8 cellular contexts compared by ENCODE assay signal in the genomic region with DNA sequence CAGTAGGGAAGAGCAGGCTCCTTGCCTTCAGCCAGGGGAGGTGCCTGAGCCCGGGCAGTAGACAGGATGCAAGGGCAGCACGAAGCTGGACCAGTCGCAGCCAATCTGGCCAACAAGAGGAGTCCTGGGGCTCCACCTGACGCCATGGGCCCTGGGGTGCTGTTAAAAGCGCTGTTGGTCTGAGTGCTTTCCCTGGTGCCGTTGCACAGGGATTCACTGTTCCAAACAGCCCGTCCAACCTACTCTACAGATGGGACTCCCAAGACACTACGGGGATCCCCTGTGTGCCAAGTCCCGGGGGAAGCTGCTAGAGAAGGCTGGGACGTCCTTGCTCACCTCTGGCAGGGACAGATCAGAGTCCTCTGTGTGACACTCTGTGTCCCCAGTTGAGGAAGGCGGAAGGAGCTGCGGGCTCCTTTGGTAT. TPM values are rescaled to one million over a fixed set of nuclear protein-coding genes. Genes with fewer than 3 reads are reported as not detected.
A peak's percentile ranks its signal among the peaks of the same experiment; 100 is the strongest.
DNase-seq lines count a peak whose midpoint lies in the region; ATAC-seq and TF ChIP-seq lines count a peak whose summit lies in the region.

No MANE protein-coding gene starts in this region.

- no peak for TF ChIP-seq CTCF in AG04450 (IDR thresholded peaks at IDR 0.05; ENCODE audit: low read depth, low read length)

- H3K27ac ChIP-seq in AG04450 (ENCODE audit: low read depth, low read length) = no peak overlapping the region
- H3K27ac ChIP-seq in HUES48 (ENCODE audit: low read depth, low read length) = no peak overlapping the region
- peak overlapping the region; percentile 41 for H3K27ac ChIP-seq in cingulate gyrus (ENCODE audit: low read depth, low read length)
- H3K27ac ChIP-seq in muscle layer of duodenum (ENCODE audit: low read length) = peak overlapping the region; percentile 60

- no peaks in the 10 kb centered on the region; the same call in 1 of the 2 replicates for H3K9me3 ChIP-seq in AG04450 (ENCODE audit: control insufficient read depth, insufficient read depth, low read length)
- no peaks in the 10 kb centered on the region for H3K9me3 ChIP-seq in HUES48 (ENCODE audit: control insufficient read depth, insufficient read depth, low read length)
- H3K9me3 ChIP-seq in muscle layer of duodenum (ENCODE audit: control insufficient read depth in 1 of 2, low read length in 2 of 2) = no peaks in the 10 kb centered on the region

- H3K4me3 ChIP-seq in AG04450 (ENCODE audit: low read depth, low read length) (peak overlapping the region; percentile 59; the same call in 1 of the 2 replicates), HUES48 (ENCODE audit: low read depth, low read length) (peak overlapping the region; percentile 72), muscle layer of duodenum (ENCODE audit: low read depth in 1 of 2, low read length in 2 of 2) (peak overlapping the region; percentile 66 to 68)

- H3K4me1 ChIP-seq in HUES48 (ENCODE audit: control insufficient read depth, insufficient read depth, low read length) = 0 out of 2 replicates have a peak, but pooled peaks cover 6% of the 10 kb centered on the region
- peaks cover 5 to 12% of the 10 kb centered on the region in 2 donors for H3K4me1 ChIP-seq in muscle layer of duodenum (ENCODE audit: control insufficient read depth in 1 of 2, insufficient read depth in 2 of 2, low read length in 2 of 2)

- ATAC-seq in GM19452 (IDR thresholded peaks at IDR 0.05; ENCODE audit: unreplicated experiment) = peak; percentile 20

- POLR2A ChIA-PET in AG04450 (lab: Yijun Ruan, JAX) = interaction anchor here (0.5 kb wide), 1 partner anchor 63 kb away, joined by 4 read pairs; no protein-coding TSS in a partner anchor

- no peak for DNase-seq in AG04450 (ENCODE audit: low read depth, low spot score)
- no peak for DNase-seq in SK-N-DZ (ENCODE audit: low spot score)
- DNase-seq in AML-193 (lab: John Stamatoyannopoulos, UW) = no peak
- no peak for DNase-seq in stimulated activated CD4-positive, alpha-beta T cell treated with anti-CD3 and anti-CD28 coated beads, Interleukin-1b, Interleukin-23, amount 100 ng/mL, for 48 hours

- no peaks in the 10 kb centered on the region for H3K36me3 ChIP-seq in HUES48 (ENCODE audit: control insufficient read depth, insufficient read depth, low read length)
- H3K36me3 ChIP-seq in muscle layer of duodenum (ENCODE audit: control insufficient read depth in 1 of 2, insufficient read depth in 2 of 2, low read length in 2 of 2) = no peaks in the 10 kb centered on the region

- no peak overlapping the region for H3K9ac ChIP-seq in HUES48 (ENCODE audit: low read depth, low read length)

- CTCF ChIA-PET in AG04450 (lab: Charles Lee) = no interaction called here

- H3K27me3 ChIP-seq in AG04450 (ENCODE audit: control insufficient read depth, insufficient read depth, low read length) (peaks cover 37% of the 10 kb centered on the region), HUES48 (ENCODE audit: control insufficient read depth, insufficient read depth, low read length) (peaks cover 29% of the 10 kb centered on the region), muscle layer of duodenum (ENCODE audit: low read depth, low read length) (no peaks in the 10 kb centered on the region)

RNA-seq across cellular contexts. Expression of gene CTSH, which starts 0.6 kb away (rescaled TPM):
- 4.8 and 5.6 TPM in 2 replicates for polyA plus RNA-seq in AG04450 (2011; rRNA removed)
- polyA minus RNA-seq in AG04450 (2011; rRNA and poly(A)+ RNA removed) = 2.0 and 2.9 TPM in 2 replicates
- 19.3 and 36.2 TPM in 2 replicates for polyA plus RNA-seq in SK-N-DZ (2014; cell fraction: cytosol; rRNA removed)
- polyA plus RNA-seq in SK-N-DZ (2014; cell fraction: nucleus; rRNA removed) = 19.5 and 40.3 TPM in 2 replicates

Comparison
In these comparisons a context has a peak if more than half of its experiments do, and no peak if none do; other contexts are left out.
1. H3K27ac ChIP-seq: peak in cingulate gyrus (single experiment) and muscle layer of duodenum (single experiment); none in AG04450 (single experiment) and HUES48 (single experiment).
2. Peak in every context shown above with its lines, with median percentiles within 50 percentile points of each other: H3K4me3 ChIP-seq.